In the genomic region with DNA sequence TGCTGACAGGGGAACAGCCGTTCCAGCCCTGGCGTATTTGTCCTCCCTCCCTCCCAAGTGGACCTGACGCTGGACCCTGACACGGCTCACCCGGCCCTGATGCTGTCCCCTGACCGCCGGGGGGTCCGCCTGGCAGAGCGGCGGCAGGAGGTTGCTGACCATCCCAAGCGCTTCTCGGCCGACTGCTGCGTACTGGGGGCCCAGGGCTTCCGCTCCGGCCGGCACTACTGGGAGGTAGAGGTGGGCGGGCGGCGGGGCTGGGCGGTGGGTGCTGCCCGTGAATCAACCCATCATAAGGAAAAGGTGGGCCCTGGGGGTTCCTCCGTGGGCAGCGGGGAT, we compare ENCODE assay signal across 2 cellular contexts.
TF ChIP-seq lines count a peak whose summit lies in the region.

No MANE protein-coding gene starts in this region.

TF ChIP-seq in HCT116, 20 proteins besides CTCF, POLR2A, EP300 and RAD21:
- TF ChIP-seq SIN3A (IDR thresholded peaks at IDR 0.05; ENCODE audit: low read depth) (no peak), ZFX (IDR thresholded peaks at IDR 0.05) (no peak), ZBTB33 (IDR thresholded peaks at IDR 0.05; ENCODE audit: extremely low read depth, insufficient replicate concordance, low read length) (no peak), POLR2AphosphoS5 (IDR thresholded peaks at IDR 0.05; ENCODE audit: low read depth, low read length) (0 out of 2 replicates have a peak, but pooled peaks have one; percentile 5)
- TF ChIP-seq, protein P1, sequence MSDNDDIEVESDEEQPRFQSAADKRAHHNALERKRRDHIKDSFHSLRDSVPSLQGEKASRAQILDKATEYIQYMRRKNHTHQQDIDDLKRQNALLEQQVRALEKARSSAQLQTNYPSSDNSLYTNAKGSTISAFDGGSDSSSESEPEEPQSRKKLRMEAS (IDR thresholded peaks at IDR 0.05) = no peak

TF ChIP-seq in GM12878, 131 proteins besides CTCF, POLR2A, EP300 and RAD21:
- no peak for TF ChIP-seq JUND (IDR thresholded peaks at IDR 0.05; ENCODE audit: low read depth, low read length)
- TF ChIP-seq HDGF (IDR thresholded peaks at IDR 0.05) = no peak
- no peak for TF ChIP-seq ZNF24 (IDR thresholded peaks at IDR 0.05)
- TF ChIP-seq SMAD5 (IDR thresholded peaks at IDR 0.05; ENCODE audit: low read depth) = no peak
- TF ChIP-seq MYB (IDR thresholded peaks at IDR 0.05; ENCODE audit: borderline replicate concordance, low read depth, low read length) = no peak
- no peak for TF ChIP-seq TCF7 (IDR thresholded peaks at IDR 0.05; ENCODE audit: borderline replicate concordance)
- no peak for TF ChIP-seq SP1 (IDR thresholded peaks at IDR 0.05; ENCODE audit: low read depth, low read length)
- TF ChIP-seq ZZZ3 (IDR thresholded peaks at IDR 0.05; ENCODE audit: control insufficient read depth, insufficient read length, low read depth) = no peak
- no peak for TF ChIP-seq HCFC1 (IDR thresholded peaks at IDR 0.05; ENCODE audit: low read length)
- TF ChIP-seq, protein P2, sequence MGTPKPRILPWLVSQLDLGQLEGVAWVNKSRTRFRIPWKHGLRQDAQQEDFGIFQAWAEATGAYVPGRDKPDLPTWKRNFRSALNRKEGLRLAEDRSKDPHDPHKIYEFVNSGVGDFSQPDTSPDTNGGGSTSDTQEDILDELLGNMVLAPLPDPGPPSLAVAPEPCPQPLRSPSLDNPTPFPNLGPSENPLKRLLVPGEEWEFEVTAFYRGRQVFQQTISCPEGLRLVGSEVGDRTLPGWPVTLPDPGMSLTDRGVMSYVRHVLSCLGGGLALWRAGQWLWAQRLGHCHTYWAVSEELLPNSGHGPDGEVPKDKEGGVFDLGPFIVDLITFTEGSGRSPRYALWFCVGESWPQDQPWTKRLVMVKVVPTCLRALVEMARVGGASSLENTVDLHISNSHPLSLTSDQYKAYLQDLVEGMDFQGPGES (IDR thresholded peaks at IDR 0.05) = no peak
- no peak for TF ChIP-seq MXI1 (IDR thresholded peaks at IDR 0.05; ENCODE audit: low read depth, low read length)
- TF ChIP-seq, protein P3, sequence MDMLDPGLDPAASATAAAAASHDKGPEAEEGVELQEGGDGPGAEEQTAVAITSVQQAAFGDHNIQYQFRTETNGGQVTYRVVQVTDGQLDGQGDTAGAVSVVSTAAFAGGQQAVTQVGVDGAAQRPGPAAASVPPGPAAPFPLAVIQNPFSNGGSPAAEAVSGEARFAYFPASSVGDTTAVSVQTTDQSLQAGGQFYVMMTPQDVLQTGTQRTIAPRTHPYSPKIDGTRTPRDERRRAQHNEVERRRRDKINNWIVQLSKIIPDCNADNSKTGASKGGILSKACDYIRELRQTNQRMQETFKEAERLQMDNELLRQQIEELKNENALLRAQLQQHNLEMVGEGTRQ (IDR thresholded peaks at IDR 0.05; ENCODE audit: borderline replicate concordance, low read depth, low read length) = no peak
- TF ChIP-seq ZNF207 (IDR thresholded peaks at IDR 0.05; ENCODE audit: borderline replicate concordance) = no peak
- TF ChIP-seq NFIC (IDR thresholded peaks at IDR 0.05; ENCODE audit: low read depth, low read length) = no peak
- no peak for TF ChIP-seq BCL11A (IDR thresholded peaks at IDR 0.05; ENCODE audit: low read depth, low read length)
- no peak for TF ChIP-seq SREBF1 (IDR thresholded peaks at IDR 0.05; ENCODE audit: low read length)
- no peak for TF ChIP-seq CHD4 (IDR thresholded peaks at IDR 0.05)
